ENCODE assay signal across 27 cellular contexts in genomic region chr4:151218343-151218742, GRCh38. TPM values are rescaled to one million over a fixed set of nuclear protein-coding genes. Genes with fewer than 3 reads are reported as not detected.
A peak's percentile ranks its signal among the peaks of the same experiment; 100 is the strongest.
DNase-seq lines count a peak whose midpoint lies in the region; FAIRE-seq and TF ChIP-seq lines count a peak whose summit lies in the region.
"Had no signal": no experiment of that assay in that cellular context is flagged by ENCODE, and none has a peak within 500 bp of the region (broad histone marks: within the 10 kb centered on the region; RNA-seq: fewer than 3 reads in every experiment).

No MANE protein-coding gene starts in this region.

- H4K20me1 ChIP-seq in astrocyte (ENCODE audit: insufficient read depth, low read length), result peaks cover 6% of the 10 kb centered on the region

- intact Hi-C loops in MCF 10A (cut with micrococcal nuclease), result no loop called here
- intact Hi-C loops in breast epithelium (cut with DNase I; ENCODE audit: low total_unique reads), result no loop called here

- H3K4me1 Mint-ChIP-seq in MCF 10A (ENCODE audit: insufficient read depth, unreplicated experiment) (peaks cover 14% of the 10 kb centered on the region), astrocyte (ENCODE audit: low read depth, unreplicated experiment) (peaks cover 21% of the 10 kb centered on the region)

- BruUV-seq in MCF 10A (replicated peaks; lab: Mats Ljungman, UMichigan), result no TSS peak

- no peaks in the 10 kb centered on the region for H3K9me3 ChIP-seq in breast epithelium
- no peaks in the 10 kb centered on the region for H3K9me3 ChIP-seq in astrocyte (ENCODE audit: insufficient read depth, low read depth, low read length)
- no peaks in the 10 kb centered on the region for H3K9me3 ChIP-seq in subcutaneous abdominal adipose tissue (ENCODE audit: control insufficient read depth in 5 of 5, low read length in 5 of 5)
- H3K9me3 ChIP-seq: adrenal gland, upper lobe of left lung had no signal

- no peak overlapping the region for H2AFZ ChIP-seq in astrocyte (ENCODE audit: low read depth, low read length)

- no peak overlapping the region for H3K9ac ChIP-seq in astrocyte (ENCODE audit: low read length)
- no peak overlapping the region for H3K9ac ChIP-seq in subcutaneous abdominal adipose tissue (ENCODE audit: low read length in 5 of 5)

- no peaks in the 10 kb centered on the region for H3K27me3 ChIP-seq in breast epithelium
- no peaks in the 10 kb centered on the region for H3K27me3 ChIP-seq in astrocyte (ENCODE audit: insufficient read depth, low read length)
- H3K27me3 ChIP-seq in subcutaneous abdominal adipose tissue (ENCODE audit: control insufficient read depth in 5 of 5, insufficient read depth in 4 of 5, low read length in 5 of 5), result no peaks in the 10 kb centered on the region
- H3K27me3 ChIP-seq: adrenal gland, upper lobe of left lung had no signal

- H3K79me2 ChIP-seq in astrocyte (ENCODE audit: insufficient read depth, low read length), result peaks cover 11% of the 10 kb centered on the region

- no peak for FAIRE-seq in astrocyte (lab: Jason Lieb, UNC)
- FAIRE-seq: K562 had no signal

- H3K4me2 ChIP-seq in astrocyte (ENCODE audit: low read length), result no peak overlapping the region

- DNase-seq in MCF 10A (ENCODE audit: unreplicated experiment), result peak; percentile 52
- no peak for DNase-seq in breast epithelium (ENCODE audit: low spot score in 2 of 2)
- DNase-seq in astrocyte (ENCODE audit: low read depth), result peak; percentile 34
- peak; percentile 54 for DNase-seq in fibroblast of peridontal ligament (ENCODE audit: extremely low read depth)
- DNase-seq in stimulated activated CD4-positive, alpha-beta T cell treated with anti-CD3 and anti-CD28 coated beads, Interleukin-2, amount 100 ng/mL, for 24 hours, result no peak
- no peak for DNase-seq in SIG-M5 (lab: John Stamatoyannopoulos, UW)
- DNase-seq in NCI-H526 treated with DMSO at 0.1 percent for 48 hours (lab: John Stamatoyannopoulos, UW), result no peak
- DNase-seq: activated CD4-positive, alpha-beta T cell treated with anti-CD3 and anti-CD28 coated beads for 1 hour; activated CD8-positive, alpha-beta T cell treated with anti-CD3 and anti-CD28 coated beads, Interleukin-2, amount 10 ng/mL, durations not matched to agents 7 days and 5 days; activated gamma-delta T cell treated with Interleukin-2 at 50 U/mL for 16 hours; adrenal gland; caudate nucleus; DND-41; erythroblast; GOT3; naive thymus-derived CD4-positive, alpha-beta T cell; NCI-H187; NCI-H774; occipital lobe; OCI-M1; SHP77; upper lobe of left lung had no signal

- H3K4me3 Mint-ChIP-seq in MCF 10A (ENCODE audit: unreplicated experiment) (no peak overlapping the region), astrocyte (ENCODE audit: unreplicated experiment) (no peak overlapping the region)
- H3K4me3 Mint-ChIP-seq: activated CD8-positive, alpha-beta T cell treated with anti-CD3 and anti-CD28 coated beads, Interleukin-2, amount 10 ng/mL, durations not matched to agents 7 days and 5 days; naive thymus-derived CD4-positive, alpha-beta T cell had no signal

- H3K36me3 Mint-ChIP-seq in MCF 10A (ENCODE audit: insufficient read depth, unreplicated experiment), result peaks cover 20% of the 10 kb centered on the region
- H3K36me3 Mint-ChIP-seq in astrocyte (ENCODE audit: low read depth, unreplicated experiment), result peaks cover 9% of the 10 kb centered on the region
- H3K36me3 Mint-ChIP-seq: naive thymus-derived CD4-positive, alpha-beta T cell had no signal

- H3K4me3 ChIP-seq in breast epithelium, result no peak overlapping the region
- H3K4me3 ChIP-seq in astrocyte (ENCODE audit: insufficient read depth, low read depth, low read length), result no peak overlapping the region
- H3K4me3 ChIP-seq in subcutaneous abdominal adipose tissue (ENCODE audit: low read depth in 1 of 5, low read length in 5 of 5), result no peak overlapping the region
- H3K4me3 ChIP-seq: adrenal gland, K562, upper lobe of left lung had no signal

- H3K9me3 Mint-ChIP-seq in MCF 10A (ENCODE audit: unreplicated experiment) (peaks cover 1% of the 10 kb centered on the region), astrocyte (ENCODE audit: unreplicated experiment) (no peaks in the 10 kb centered on the region)

- H3K4me1 ChIP-seq in breast epithelium (no peaks in the 10 kb centered on the region), astrocyte (ENCODE audit: insufficient read depth, low read length) (no peaks in the 10 kb centered on the region), subcutaneous abdominal adipose tissue (ENCODE audit: control insufficient read depth in 5 of 5, insufficient read depth in 5 of 5, low read length in 5 of 5) (peaks cover 5 to 49% (median 33%) of the 10 kb centered on the region in 5 donors)

- no peaks in the 10 kb centered on the region for H3K27me3 Mint-ChIP-seq in MCF 10A (ENCODE audit: insufficient read depth, unreplicated experiment)
- no peaks in the 10 kb centered on the region for H3K27me3 Mint-ChIP-seq in astrocyte (ENCODE audit: low read depth, unreplicated experiment)

- H3K36me3 ChIP-seq in breast epithelium (no peaks in the 10 kb centered on the region), astrocyte (ENCODE audit: insufficient read depth, low read length) (no peaks in the 10 kb centered on the region), subcutaneous abdominal adipose tissue (ENCODE audit: control insufficient read depth in 5 of 5, insufficient read depth in 5 of 5, low read length in 5 of 5) (peaks cover 0 to 16% (median 2%) of the 10 kb centered on the region in 5 donors)
- H3K36me3 ChIP-seq: adrenal gland, upper lobe of left lung had no signal

- H3K27ac ChIP-seq in breast epithelium (no peak overlapping the region), astrocyte (ENCODE audit: low read depth, low read length) (no peak overlapping the region), subcutaneous abdominal adipose tissue (ENCODE audit: low read depth, low read length) (peak overlapping the region; percentile 69)
- H3K27ac ChIP-seq: 22Rv1, adrenal gland had no signal

- CTCF ChIA-PET in MCF 10A (lab: Yijun Ruan, JAX), result interaction anchor here (0.6 kb wide), 1 partner anchor 120 kb away, joined by 3 read pairs; no protein-coding TSS in a partner anchor

- TF ChIP-seq CTCF in MCF 10A (IDR thresholded peaks at IDR 0.05; ENCODE audit: unreplicated experiment) (no peak), breast epithelium (IDR thresholded peaks at IDR 0.05) (no peak), astrocyte (IDR thresholded peaks at IDR 0.05; ENCODE audit: insufficient read depth, low read depth, low read length) (no peak)

- H3K27ac Mint-ChIP-seq in MCF 10A (ENCODE audit: low read depth, unreplicated experiment), result no peak overlapping the region
- no peak overlapping the region for H3K27ac Mint-ChIP-seq in astrocyte (ENCODE audit: unreplicated experiment)
- H3K27ac Mint-ChIP-seq: activated CD8-positive, alpha-beta T cell treated with anti-CD3 and anti-CD28 coated beads, Interleukin-2, amount 10 ng/mL, durations not matched to agents 7 days and 5 days; naive thymus-derived CD4-positive, alpha-beta T cell had no signal

- POLR2A ChIA-PET in MCF 10A (lab: Yijun Ruan, JAX), result interaction anchor here (0.5 to 0.7 kb wide), 2 partner anchors 18 to 1998 kb away, joined by 3 read pairs; no protein-coding TSS in a partner anchor

- TF ChIP-seq POLR2A in breast epithelium (IDR thresholded peaks at IDR 0.05), result no peak

RNA-seq across cellular contexts. Expression of gene PRSS48, which starts 58.6 kb away (rescaled TPM):
- total RNA-seq in MCF 10A (2022) (not detected in 2 replicates), breast epithelium (not detected), astrocyte (not detected in 2 replicates)
- total RNA-seq: activated CD8-positive, alpha-beta T cell treated with anti-CD3 and anti-CD28 coated beads, Interleukin-2, amount 10 ng/mL, durations not matched to agents 7 days and 5 days; adrenal gland; glomerular endothelial cell; K562; mesenteric fat pad; naive thymus-derived CD4-positive, alpha-beta T cell; occipital lobe; upper lobe of left lung had no signal

Comparison
In these comparisons a context has a peak if more than half of its experiments do, and no peak if none do; other contexts are left out.
1. DNase-seq: peak in MCF 10A (single experiment), astrocyte (single experiment) and fibroblast of peridontal ligament (single experiment); none in breast epithelium (0 of 2), stimulated activated CD4-positive, alpha-beta T cell treated with anti-CD3 and anti-CD28 coated beads, Interleukin-2, amount 100 ng/mL, for 24 hours (0 of 2), SIG-M5 (single experiment) and NCI-H526 treated with DMSO at 0.1 percent for 48 hours (single experiment).